21 cellular contexts compared by ENCODE assay signal in genomic region chr12:95736631-95737030, GRCh38. TPM values are rescaled to one million over a fixed set of nuclear protein-coding genes. Genes with fewer than 3 reads are reported as not detected.
A peak's percentile ranks its signal among the peaks of the same experiment; 100 is the strongest.
DNase-seq lines count a peak whose midpoint lies in the region; ATAC-seq and TF ChIP-seq lines count a peak whose summit lies in the region.
"Had no signal": no experiment of that assay in that cellular context is flagged by ENCODE, and none has a peak within 500 bp of the region (broad histone marks: within the 10 kb centered on the region; RNA-seq: fewer than 3 reads in every experiment).

No MANE protein-coding gene starts in this region.

- H3K27me3 Mint-ChIP-seq in MCF 10A (ENCODE audit: insufficient read depth, unreplicated experiment): no peaks in the 10 kb centered on the region

- BruUV-seq in MCF 10A (replicated peaks; lab: Mats Ljungman, UMichigan): no TSS peak

- CTCF ChIA-PET in MCF 10A (lab: Yijun Ruan, JAX): no interaction called here

- H3K9me3 Mint-ChIP-seq in MCF 10A (ENCODE audit: unreplicated experiment): no peaks in the 10 kb centered on the region
- H3K9me3 Mint-ChIP-seq: effector memory CD8-positive, alpha-beta T cell; natural killer cell treated with Interleukin-12 subunit alpha and Interleukin-12 subunit beta and Interleukin-15 and Interleukin-18, amount 100 ng/mL, for 72 hours had no signal

- H3K4me3 ChIP-seq in breast epithelium (no peak overlapping the region), astrocyte of the spinal cord (ENCODE audit: low read depth, low read length) (no peak overlapping the region), tibial artery (no peak overlapping the region)
- H3K4me3 ChIP-seq: HAP-1, smooth muscle cell had no signal

- intact Hi-C loops in breast epithelium (cut with DNase I; ENCODE audit: low total_unique reads) (no loop called here), MCF 10A (cut with micrococcal nuclease) (no loop called here), left ventricle myocardium superior (cut with micrococcal nuclease) (no loop called here), tibial artery (cut with DNase I; ENCODE audit: low total_unique reads) (no loop called here)

- H3K27me3 ChIP-seq in breast epithelium (no peaks in the 10 kb centered on the region), tibial artery (no peaks in the 10 kb centered on the region)

- H3K36me3 ChIP-seq in breast epithelium (no peaks in the 10 kb centered on the region), tibial artery (peaks cover 0 to 10% (median 0%) of the 10 kb centered on the region in 3 donors)
- H3K36me3 ChIP-seq: HAP-1 had no signal

- POLR2A ChIA-PET in MCF 10A (lab: Yijun Ruan, JAX): no interaction called here

- ATAC-seq in left ventricle myocardium superior (peak; percentile 75), GM18511 (IDR thresholded peaks at IDR 0.05; ENCODE audit: unreplicated experiment) (no peak)
- ATAC-seq: effector memory CD8-positive, alpha-beta T cell; natural killer cell treated with Interleukin-12 subunit alpha and Interleukin-12 subunit beta and Interleukin-15 and Interleukin-18, amount 100 ng/mL, for 72 hours had no signal

- no peak overlapping the region for H3K4me3 Mint-ChIP-seq in MCF 10A (ENCODE audit: unreplicated experiment)
- H3K4me3 Mint-ChIP-seq: CD4-positive, CD25-positive, alpha-beta regulatory T cell; effector memory CD8-positive, alpha-beta T cell; natural killer cell treated with Interleukin-12 subunit alpha and Interleukin-12 subunit beta and Interleukin-15 and Interleukin-18, amount 100 ng/mL, for 72 hours had no signal

- in situ Hi-C loops in astrocyte of the spinal cord (cut with HindIII; ENCODE audit: low sequenced_read_pairs): no loop called here

- TF ChIP-seq CTCF in breast epithelium (IDR thresholded peaks at IDR 0.05): no peak
- no peak for TF ChIP-seq CTCF in MCF 10A (IDR thresholded peaks at IDR 0.05; ENCODE audit: unreplicated experiment)
- TF ChIP-seq CTCF in astrocyte of the spinal cord (IDR thresholded peaks at IDR 0.05; ENCODE audit: low read depth, low read length): no peak
- TF ChIP-seq CTCF in tibial artery (IDR thresholded peaks at IDR 0.05): peak in 1 of 2 experiments; percentile 6

- H3K4me1 ChIP-seq in breast epithelium (peaks cover 0 to 5% of the 10 kb centered on the region in 2 donors), tibial artery (peaks cover 0 to 68% (median 32%) of the 10 kb centered on the region in 4 donors)

- TF ChIP-seq POLR2A in breast epithelium (IDR thresholded peaks at IDR 0.05): no peak

- no peak for DNase-seq in breast epithelium (ENCODE audit: low spot score in 2 of 2)
- no peak for DNase-seq in MCF 10A (ENCODE audit: unreplicated experiment)
- peak; percentile 37 for DNase-seq in astrocyte of the spinal cord (ENCODE audit: low read depth, low spot score)
- DNase-seq in left ventricle myocardium superior: peak; percentile 73
- DNase-seq in tibial artery: peak; percentile 48 to 77
- no peak for DNase-seq in NCI-H748 (lab: John Stamatoyannopoulos, UW; ENCODE audit: unreplicated experiment)
- no peak for DNase-seq in iPS-NIHi7 (ENCODE audit: extremely low spot score)
- DNase-seq: activated gamma-delta T cell treated with Interleukin-2 at 50 U/mL for 16 hours; activated T-cell treated with anti-CD3 and anti-CD28 coated beads for 4 hours; amygdala; CD4-positive, CD25-positive, alpha-beta regulatory T cell; DMS 273 treated with DMSO at 0.1 percent for 48 hours; effector memory CD8-positive, alpha-beta T cell; kidney glomerular epithelial cell; mesenchymal stem cell; NK-92 treated with Interleukin-12 subunit alpha and Interleukin-12 subunit beta, amount 100 ng/mL, for 24 hours; posterior cingulate gyrus had no signal

- H3K4me1 Mint-ChIP-seq in MCF 10A (ENCODE audit: insufficient read depth, unreplicated experiment): peaks cover 10% of the 10 kb centered on the region
- H3K4me1 Mint-ChIP-seq: CD4-positive, CD25-positive, alpha-beta regulatory T cell had no signal

- H3K36me3 Mint-ChIP-seq in MCF 10A (ENCODE audit: insufficient read depth, unreplicated experiment): peaks cover 10% of the 10 kb centered on the region
- H3K36me3 Mint-ChIP-seq: CD4-positive, CD25-positive, alpha-beta regulatory T cell; natural killer cell treated with Interleukin-12 subunit alpha and Interleukin-12 subunit beta and Interleukin-15 and Interleukin-18, amount 100 ng/mL, for 72 hours had no signal

- H3K9me3 ChIP-seq in breast epithelium: no peaks in the 10 kb centered on the region
- no peaks in the 10 kb centered on the region for H3K9me3 ChIP-seq in tibial artery
- H3K9me3 ChIP-seq: HAP-1 had no signal

- H3K27ac Mint-ChIP-seq in MCF 10A (ENCODE audit: low read depth, unreplicated experiment): no peak overlapping the region
- H3K27ac Mint-ChIP-seq: CD4-positive, CD25-positive, alpha-beta regulatory T cell; effector memory CD8-positive, alpha-beta T cell; natural killer cell treated with Interleukin-12 subunit alpha and Interleukin-12 subunit beta and Interleukin-15 and Interleukin-18, amount 100 ng/mL, for 72 hours had no signal

- H3K27ac ChIP-seq in breast epithelium (peak overlapping the region; percentile 9 to 10), tibial artery (peak overlapping the region; percentile 49 to 70)

RNA-seq across cellular contexts. Expression of gene NTN4, which starts 53.9 kb away (rescaled TPM):
- total RNA-seq in breast epithelium: 100 to 1,000 TPM in 2 of 3 donors, 10 to 100 TPM in 1; 27.4 to 188 (median 110) TPM
- 53.0 and 96.4 TPM in 2 replicates for total RNA-seq in MCF 10A (2022)
- total RNA-seq in left ventricle myocardium superior: 76.5 TPM
- total RNA-seq: CD4-positive, CD25-positive, alpha-beta regulatory T cell; natural killer cell treated with Interleukin-12 subunit alpha and Interleukin-12 subunit beta and Interleukin-15 and Interleukin-18, amount 100 ng/mL, for 72 hours had no signal

Comparison
In these comparisons a context has a peak if more than half of its experiments do, and no peak if none do; other contexts are left out.
1. DNase-seq: peak in astrocyte of the spinal cord (single experiment), left ventricle myocardium superior (single experiment) and tibial artery (2 of 2); none in breast epithelium (0 of 2), MCF 10A (single experiment), NCI-H748 (single experiment) and iPS-NIHi7 (single experiment).